1 cellular context compared by ENCODE assay signal in the genomic region with DNA sequence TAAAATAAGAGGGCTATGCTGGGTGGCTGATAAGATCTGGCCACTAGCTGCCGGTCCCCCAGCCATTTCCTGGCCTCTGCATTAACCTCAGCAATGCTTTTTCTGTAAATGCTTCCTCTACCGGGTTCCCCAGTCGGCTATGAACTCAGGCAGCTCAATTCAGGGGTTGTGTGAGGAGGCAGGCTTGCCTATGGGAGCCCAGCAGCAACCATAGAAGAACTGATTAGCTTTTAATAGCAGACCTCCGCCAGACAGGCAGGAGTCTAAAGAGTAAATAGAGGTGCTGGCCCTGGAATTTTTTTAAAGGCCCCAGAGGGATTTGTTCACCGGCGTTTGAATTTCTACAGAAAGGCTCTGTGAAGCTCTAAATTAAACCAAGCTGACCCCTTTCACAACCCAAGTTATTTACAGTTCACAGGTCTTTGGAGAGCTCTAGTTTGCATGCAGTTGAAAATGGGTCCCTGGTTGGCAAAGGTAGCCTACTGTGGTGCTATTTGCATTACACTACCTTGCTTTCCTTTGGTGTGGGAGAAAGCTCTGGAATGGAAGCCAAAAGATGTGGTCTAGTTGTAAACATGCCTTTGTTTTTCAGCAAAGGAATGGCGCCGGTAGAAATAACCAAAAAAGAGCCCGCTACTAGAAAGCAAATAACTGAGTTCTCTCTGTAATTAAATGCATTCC.
TF ChIP-seq lines count a peak whose summit lies in the region.

No MANE protein-coding gene starts in this region.

TF ChIP-seq in HepG2, 621 proteins besides CTCF, POLR2A, EP300 and RAD21 (continued from another document and continues in another):
- TF ChIP-seq, protein P1, sequence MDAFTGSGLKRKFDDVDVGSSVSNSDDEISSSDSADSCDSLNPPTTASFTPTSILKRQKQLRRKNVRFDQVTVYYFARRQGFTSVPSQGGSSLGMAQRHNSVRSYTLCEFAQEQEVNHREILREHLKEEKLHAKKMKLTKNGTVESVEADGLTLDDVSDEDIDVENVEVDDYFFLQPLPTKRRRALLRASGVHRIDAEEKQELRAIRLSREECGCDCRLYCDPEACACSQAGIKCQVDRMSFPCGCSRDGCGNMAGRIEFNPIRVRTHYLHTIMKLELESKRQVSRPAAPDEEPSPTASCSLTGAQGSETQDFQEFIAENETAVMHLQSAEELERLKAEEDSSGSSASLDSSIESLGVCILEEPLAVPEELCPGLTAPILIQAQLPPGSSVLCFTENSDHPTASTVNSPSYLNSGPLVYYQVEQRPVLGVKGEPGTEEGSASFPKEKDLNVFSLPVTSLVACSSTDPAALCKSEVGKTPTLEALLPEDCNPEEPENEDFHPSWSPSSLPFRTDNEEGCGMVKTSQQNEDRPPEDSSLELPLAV (CRISPR knock-in tag; conservative IDR thresholded peaks at IDR 0.05; ENCODE audit: low read depth), result no peak
- no peak for TF ChIP-seq NFYB (CRISPR knock-in tag; IDR thresholded peaks at IDR 0.05)
- TF ChIP-seq, protein P2, sequence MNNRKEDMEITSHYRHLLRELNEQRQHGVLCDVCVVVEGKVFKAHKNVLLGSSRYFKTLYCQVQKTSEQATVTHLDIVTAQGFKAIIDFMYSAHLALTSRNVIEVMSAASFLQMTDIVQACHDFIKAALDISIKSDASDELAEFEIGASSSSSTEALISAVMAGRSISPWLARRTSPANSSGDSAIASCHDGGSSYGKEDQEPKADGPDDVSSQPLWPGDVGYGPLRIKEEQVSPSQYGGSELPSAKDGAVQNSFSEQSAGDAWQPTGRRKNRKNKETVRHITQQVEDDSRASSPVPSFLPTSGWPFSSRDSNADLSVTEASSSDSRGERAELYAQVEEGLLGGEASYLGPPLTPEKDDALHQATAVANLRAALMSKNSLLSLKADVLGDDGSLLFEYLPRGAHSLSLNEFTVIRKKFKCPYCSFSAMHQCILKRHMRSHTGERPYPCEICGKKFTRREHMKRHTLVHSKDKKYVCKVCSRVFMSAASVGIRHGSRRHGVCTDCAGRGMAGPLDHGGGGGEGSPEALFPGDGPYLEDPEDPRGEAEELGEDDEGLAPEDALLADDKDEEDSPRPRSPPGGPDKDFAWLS (CRISPR knock-in tag; IDR thresholded peaks at IDR 0.05; ENCODE audit: borderline replicate concordance), result no peak
- TF ChIP-seq, protein P3, sequence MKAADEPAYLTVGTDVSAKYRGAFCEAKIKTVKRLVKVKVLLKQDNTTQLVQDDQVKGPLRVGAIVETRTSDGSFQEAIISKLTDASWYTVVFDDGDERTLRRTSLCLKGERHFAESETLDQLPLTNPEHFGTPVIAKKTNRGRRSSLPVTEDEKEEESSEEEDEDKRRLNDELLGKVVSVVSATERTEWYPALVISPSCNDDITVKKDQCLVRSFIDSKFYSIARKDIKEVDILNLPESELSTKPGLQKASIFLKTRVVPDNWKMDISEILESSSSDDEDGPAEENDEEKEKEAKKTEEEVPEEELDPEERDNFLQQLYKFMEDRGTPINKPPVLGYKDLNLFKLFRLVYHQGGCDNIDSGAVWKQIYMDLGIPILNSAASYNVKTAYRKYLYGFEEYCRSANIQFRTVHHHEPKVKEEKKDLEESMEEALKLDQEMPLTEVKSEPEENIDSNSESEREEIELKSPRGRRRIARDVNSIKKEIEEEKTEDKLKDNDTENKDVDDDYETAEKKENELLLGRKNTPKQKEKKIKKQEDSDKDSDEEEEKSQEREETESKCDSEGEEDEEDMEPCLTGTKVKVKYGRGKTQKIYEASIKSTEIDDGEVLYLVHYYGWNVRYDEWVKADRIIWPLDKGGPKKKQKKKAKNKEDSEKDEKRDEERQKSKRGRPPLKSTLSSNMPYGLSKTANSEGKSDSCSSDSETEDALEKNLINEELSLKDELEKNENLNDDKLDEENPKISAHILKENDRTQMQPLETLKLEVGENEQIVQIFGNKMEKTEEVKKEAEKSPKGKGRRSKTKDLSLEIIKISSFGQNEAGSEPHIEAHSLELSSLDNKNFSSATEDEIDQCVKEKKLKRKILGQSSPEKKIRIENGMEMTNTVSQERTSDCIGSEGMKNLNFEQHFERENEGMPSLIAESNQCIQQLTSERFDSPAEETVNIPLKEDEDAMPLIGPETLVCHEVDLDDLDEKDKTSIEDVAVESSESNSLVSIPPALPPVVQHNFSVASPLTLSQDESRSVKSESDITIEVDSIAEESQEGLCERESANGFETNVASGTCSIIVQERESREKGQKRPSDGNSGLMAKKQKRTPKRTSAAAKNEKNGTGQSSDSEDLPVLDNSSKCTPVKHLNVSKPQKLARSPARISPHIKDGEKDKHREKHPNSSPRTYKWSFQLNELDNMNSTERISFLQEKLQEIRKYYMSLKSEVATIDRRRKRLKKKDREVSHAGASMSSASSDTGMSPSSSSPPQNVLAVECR (CRISPR knock-in tag; IDR thresholded peaks at IDR 0.05; ENCODE audit: borderline replicate concordance), result peak; percentile 25; the same call in 1 of the 2 replicates
- no peak for TF ChIP-seq ZNF296 (CRISPR knock-in tag; conservative IDR thresholded peaks at IDR 0.05)
- no peak for TF ChIP-seq CREB1 (IDR thresholded peaks at IDR 0.05)
- TF ChIP-seq CREB1 (CRISPR knock-in tag; IDR thresholded peaks at IDR 0.05), result no peak
- TF ChIP-seq, protein P4, sequence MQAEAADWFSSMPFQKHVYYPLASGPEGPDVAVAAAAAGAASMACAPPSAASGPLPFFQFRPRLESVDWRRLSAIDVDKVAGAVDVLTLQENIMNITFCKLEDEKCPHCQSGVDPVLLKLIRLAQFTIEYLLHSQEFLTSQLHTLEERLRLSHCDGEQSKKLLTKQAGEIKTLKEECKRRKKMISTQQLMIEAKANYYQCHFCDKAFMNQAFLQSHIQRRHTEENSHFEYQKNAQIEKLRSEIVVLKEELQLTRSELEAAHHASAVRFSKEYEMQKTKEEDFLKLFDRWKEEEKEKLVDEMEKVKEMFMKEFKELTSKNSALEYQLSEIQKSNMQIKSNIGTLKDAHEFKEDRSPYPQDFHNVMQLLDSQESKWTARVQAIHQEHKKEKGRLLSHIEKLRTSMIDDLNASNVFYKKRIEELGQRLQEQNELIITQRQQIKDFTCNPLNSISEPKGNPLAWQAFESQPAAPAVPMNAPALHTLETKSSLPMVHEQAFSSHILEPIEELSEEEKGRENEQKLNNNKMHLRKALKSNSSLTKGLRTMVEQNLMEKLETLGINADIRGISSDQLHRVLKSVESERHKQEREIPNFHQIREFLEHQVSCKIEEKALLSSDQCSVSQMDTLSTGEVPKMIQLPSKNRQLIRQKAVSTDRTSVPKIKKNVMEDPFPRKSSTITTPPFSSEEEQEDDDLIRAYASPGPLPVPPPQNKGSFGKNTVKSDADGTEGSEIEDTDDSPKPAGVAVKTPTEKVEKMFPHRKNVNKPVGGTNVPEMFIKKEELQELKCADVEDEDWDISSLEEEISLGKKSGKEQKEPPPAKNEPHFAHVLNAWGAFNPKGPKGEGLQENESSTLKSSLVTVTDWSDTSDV (CRISPR knock-in tag; IDR thresholded peaks at IDR 0.05), result no peak
- peak; percentile 91 for TF ChIP-seq ZNF644 (CRISPR knock-in tag; IDR thresholded peaks at IDR 0.05; ENCODE audit: low read depth)
- no peak for TF ChIP-seq SMAD3 (CRISPR knock-in tag; IDR thresholded peaks at IDR 0.05)
- TF ChIP-seq PAF1 (CRISPR knock-in tag; IDR thresholded peaks at IDR 0.05), result no peak
- no peak for TF ChIP-seq RFX5 (IDR thresholded peaks at IDR 0.05; ENCODE audit: low read depth, low read length)
- peak; percentile 61; the same call in 1 of the 2 replicates for TF ChIP-seq ZNF121 (CRISPR knock-in tag; IDR thresholded peaks at IDR 0.05)
- no peak for TF ChIP-seq KDM2A (CRISPR knock-in tag; IDR thresholded peaks at IDR 0.05; ENCODE audit: borderline replicate concordance, low read depth)
- TF ChIP-seq CBFB (CRISPR knock-in tag; IDR thresholded peaks at IDR 0.05), result no peak
- TF ChIP-seq, protein P5, sequence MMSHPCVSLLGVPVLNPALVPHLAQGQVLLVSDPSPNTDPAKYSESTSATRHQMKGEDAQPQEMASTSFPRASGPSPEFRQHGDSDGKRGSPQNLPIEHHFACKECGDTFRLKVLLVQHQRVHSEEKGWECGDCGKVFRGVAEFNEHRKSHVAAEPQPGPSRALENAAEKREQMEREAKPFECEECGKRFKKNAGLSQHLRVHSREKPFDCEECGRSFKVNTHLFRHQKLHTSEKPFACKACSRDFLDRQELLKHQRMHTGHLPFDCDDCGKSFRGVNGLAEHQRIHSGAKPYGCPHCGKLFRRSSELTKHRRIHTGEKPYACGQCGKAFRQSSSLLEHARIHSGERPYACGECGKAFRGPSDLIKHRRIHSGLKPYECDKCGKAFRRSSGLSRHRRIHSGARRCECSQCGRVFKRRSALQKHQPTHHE (CRISPR knock-in tag; IDR thresholded peaks at IDR 0.05; ENCODE audit: borderline replicate concordance), result no peak
- TF ChIP-seq YEATS4 (CRISPR knock-in tag; IDR thresholded peaks at IDR 0.05; ENCODE audit: borderline replicate concordance), result no peak; the same call in 1 of the 2 replicates
- no peak for TF ChIP-seq ZSCAN22 (CRISPR knock-in tag; IDR thresholded peaks at IDR 0.05)
- TF ChIP-seq, protein P6, sequence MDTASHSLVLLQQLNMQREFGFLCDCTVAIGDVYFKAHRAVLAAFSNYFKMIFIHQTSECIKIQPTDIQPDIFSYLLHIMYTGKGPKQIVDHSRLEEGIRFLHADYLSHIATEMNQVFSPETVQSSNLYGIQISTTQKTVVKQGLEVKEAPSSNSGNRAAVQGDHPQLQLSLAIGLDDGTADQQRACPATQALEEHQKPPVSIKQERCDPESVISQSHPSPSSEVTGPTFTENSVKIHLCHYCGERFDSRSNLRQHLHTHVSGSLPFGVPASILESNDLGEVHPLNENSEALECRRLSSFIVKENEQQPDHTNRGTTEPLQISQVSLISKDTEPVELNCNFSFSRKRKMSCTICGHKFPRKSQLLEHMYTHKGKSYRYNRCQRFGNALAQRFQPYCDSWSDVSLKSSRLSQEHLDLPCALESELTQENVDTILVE (CRISPR knock-in tag; IDR thresholded peaks at IDR 0.05), result no peak; the same call in none of the 2 replicates
- no peak for TF ChIP-seq ZBTB3 (CRISPR knock-in tag; IDR thresholded peaks at IDR 0.05; ENCODE audit: borderline replicate concordance, low read depth)
- TF ChIP-seq, protein P7, sequence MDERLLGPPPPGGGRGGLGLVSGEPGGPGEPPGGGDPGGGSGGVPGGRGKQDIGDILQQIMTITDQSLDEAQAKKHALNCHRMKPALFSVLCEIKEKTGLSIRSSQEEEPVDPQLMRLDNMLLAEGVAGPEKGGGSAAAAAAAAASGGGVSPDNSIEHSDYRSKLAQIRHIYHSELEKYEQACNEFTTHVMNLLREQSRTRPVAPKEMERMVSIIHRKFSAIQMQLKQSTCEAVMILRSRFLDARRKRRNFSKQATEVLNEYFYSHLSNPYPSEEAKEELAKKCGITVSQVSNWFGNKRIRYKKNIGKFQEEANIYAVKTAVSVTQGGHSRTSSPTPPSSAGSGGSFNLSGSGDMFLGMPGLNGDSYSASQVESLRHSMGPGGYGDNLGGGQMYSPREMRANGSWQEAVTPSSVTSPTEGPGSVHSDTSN (CRISPR knock-in tag; IDR thresholded peaks at IDR 0.05), result no peak
- no peak for TF ChIP-seq PHF20 (CRISPR knock-in tag; IDR thresholded peaks at IDR 0.05)
- peak; percentile 90 for TF ChIP-seq PITX1 (CRISPR knock-in tag; IDR thresholded peaks at IDR 0.05)
- TF ChIP-seq MZF1 (CRISPR knock-in tag; IDR thresholded peaks at IDR 0.05; ENCODE audit: borderline replicate concordance), result no peak
- no peak for TF ChIP-seq REL (CRISPR knock-in tag; conservative IDR thresholded peaks at IDR 0.05)
- peak; percentile 79 for TF ChIP-seq PHF21A (CRISPR knock-in tag; IDR thresholded peaks at IDR 0.05)
- no peak for TF ChIP-seq PRPF4 (IDR thresholded peaks at IDR 0.05; ENCODE audit: low read depth, low read length, poor library complexity, severe bottlenecking)
- peak; percentile 86 for TF ChIP-seq KDM6A (CRISPR knock-in tag; IDR thresholded peaks at IDR 0.05; ENCODE audit: low read depth)
- TF ChIP-seq, protein P8, sequence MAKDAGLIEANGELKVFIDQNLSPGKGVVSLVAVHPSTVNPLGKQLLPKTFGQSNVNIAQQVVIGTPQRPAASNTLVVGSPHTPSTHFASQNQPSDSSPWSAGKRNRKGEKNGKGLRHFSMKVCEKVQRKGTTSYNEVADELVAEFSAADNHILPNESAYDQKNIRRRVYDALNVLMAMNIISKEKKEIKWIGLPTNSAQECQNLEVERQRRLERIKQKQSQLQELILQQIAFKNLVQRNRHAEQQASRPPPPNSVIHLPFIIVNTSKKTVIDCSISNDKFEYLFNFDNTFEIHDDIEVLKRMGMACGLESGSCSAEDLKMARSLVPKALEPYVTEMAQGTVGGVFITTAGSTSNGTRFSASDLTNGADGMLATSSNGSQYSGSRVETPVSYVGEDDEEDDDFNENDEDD (CRISPR knock-in tag; IDR thresholded peaks at IDR 0.05; ENCODE audit: borderline replicate concordance), result no peak; the same call in 1 of the 2 replicates
- TF ChIP-seq KMT2B (CRISPR knock-in tag; IDR thresholded peaks at IDR 0.05), result 0 out of 2 replicates have a peak, but pooled peaks have one; percentile 43
- 0 out of 2 replicates have a peak, but pooled peaks have one; percentile 21 for TF ChIP-seq SMYD3 (CRISPR knock-in tag; IDR thresholded peaks at IDR 0.05)
- no peak for TF ChIP-seq ZNF460 (CRISPR knock-in tag; IDR thresholded peaks at IDR 0.05; ENCODE audit: borderline replicate concordance)
- no peak for TF ChIP-seq KLF11 (CRISPR knock-in tag; IDR thresholded peaks at IDR 0.05)
- TF ChIP-seq ZFP41 (CRISPR knock-in tag; IDR thresholded peaks at IDR 0.05; ENCODE audit: borderline replicate concordance), result no peak
- TF ChIP-seq, protein P9, sequence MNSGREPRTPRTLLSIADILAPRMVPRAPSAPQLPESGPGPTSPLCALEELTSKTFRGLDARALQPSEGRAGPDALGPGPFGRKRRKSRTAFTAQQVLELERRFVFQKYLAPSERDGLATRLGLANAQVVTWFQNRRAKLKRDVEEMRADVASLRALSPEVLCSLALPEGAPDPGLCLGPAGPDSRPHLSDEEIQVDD (CRISPR knock-in tag; IDR thresholded peaks at IDR 0.05; ENCODE audit: borderline replicate concordance), result no peak
- peak; percentile 46; the same call in 1 of the 2 replicates for TF ChIP-seq ZNF12 (CRISPR knock-in tag; IDR thresholded peaks at IDR 0.05)
- TF ChIP-seq, protein P10, sequence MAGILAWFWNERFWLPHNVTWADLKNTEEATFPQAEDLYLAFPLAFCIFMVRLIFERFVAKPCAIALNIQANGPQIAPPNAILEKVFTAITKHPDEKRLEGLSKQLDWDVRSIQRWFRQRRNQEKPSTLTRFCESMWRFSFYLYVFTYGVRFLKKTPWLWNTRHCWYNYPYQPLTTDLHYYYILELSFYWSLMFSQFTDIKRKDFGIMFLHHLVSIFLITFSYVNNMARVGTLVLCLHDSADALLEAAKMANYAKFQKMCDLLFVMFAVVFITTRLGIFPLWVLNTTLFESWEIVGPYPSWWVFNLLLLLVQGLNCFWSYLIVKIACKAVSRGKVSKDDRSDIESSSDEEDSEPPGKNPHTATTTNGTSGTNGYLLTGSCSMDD (CRISPR knock-in tag; IDR thresholded peaks at IDR 0.05), result no peak
- no peak for TF ChIP-seq ZFY (CRISPR knock-in tag; IDR thresholded peaks at IDR 0.05)
- peak in 1 of 2 experiments; percentile 69; a peak in 1 of 4 replicates for TF ChIP-seq NR2F1 (CRISPR knock-in tag; IDR thresholded peaks at IDR 0.05)
- no peak for TF ChIP-seq FOXM1 (CRISPR knock-in tag; IDR thresholded peaks at IDR 0.05)
- no peak for TF ChIP-seq ZNF720 (CRISPR knock-in tag; IDR thresholded peaks at IDR 0.05)
- TF ChIP-seq ZNF143 (CRISPR knock-in tag; IDR thresholded peaks at IDR 0.05), result no peak
- no peak for TF ChIP-seq HNRNPLL (IDR thresholded peaks at IDR 0.05; ENCODE audit: low read depth, low read length, poor library complexity, severe bottlenecking)
- TF ChIP-seq NPAS2 (CRISPR knock-in tag; IDR thresholded peaks at IDR 0.05; ENCODE audit: borderline replicate concordance), result no peak
- TF ChIP-seq ZNF567 (CRISPR knock-in tag; IDR thresholded peaks at IDR 0.05; ENCODE audit: borderline replicate concordance), result no peak
